Comparison of ENCODE assay signal across 14 cellular contexts in the genomic region with DNA sequence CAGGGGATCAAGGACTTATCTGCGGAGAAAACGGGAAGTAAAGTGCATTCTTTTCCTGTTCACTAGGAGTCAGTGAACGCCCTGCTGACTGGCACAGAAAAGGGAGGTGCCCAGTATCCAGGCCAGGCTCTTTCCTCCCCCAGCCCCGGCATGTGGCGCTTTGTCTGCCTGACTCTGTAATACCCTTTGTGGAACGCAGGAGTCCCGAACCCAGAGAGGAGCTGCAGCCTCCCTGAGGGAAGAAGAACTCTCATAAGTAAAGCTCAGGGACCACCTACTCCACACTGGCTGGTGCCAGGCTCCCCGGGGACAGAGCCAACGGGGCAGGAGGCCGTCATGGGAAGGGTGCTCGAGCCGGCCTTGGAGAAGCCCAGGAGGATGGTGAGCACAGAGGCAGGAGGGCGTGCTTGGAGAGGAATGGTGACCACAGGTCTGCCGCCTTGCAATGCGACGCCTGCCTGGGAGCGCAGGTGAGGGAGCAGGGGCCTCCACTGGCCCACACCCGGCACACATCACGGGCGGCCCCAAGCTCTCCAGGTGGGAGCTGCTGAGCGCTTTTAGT. TPM values are rescaled to one million over a fixed set of nuclear protein-coding genes. Genes with fewer than 3 reads are reported as not detected.
DNase-seq lines count a peak whose midpoint lies in the region; ATAC-seq and TF ChIP-seq lines count a peak whose summit lies in the region.
"Had no signal": no experiment of that assay in that cellular context is flagged by ENCODE, and none has a peak within 500 bp of the region (broad histone marks: within the 10 kb centered on the region; RNA-seq: fewer than 3 reads in every experiment).

No MANE protein-coding gene starts in this region.

- H3K9me3 Mint-ChIP-seq in osteocyte (ENCODE audit: unreplicated experiment), result peaks cover 7% of the 10 kb centered on the region
- H3K9me3 Mint-ChIP-seq in activated naive CD8-positive, alpha-beta T cell treated with anti-CD3 and anti-CD28 coated beads for 36 hours, result peaks cover 8% of the 10 kb centered on the region

- no CpG with 5 or more reads among the region's 21 CpGs for WGBS in gastroesophageal sphincter (ENCODE audit: low coverage in 1 of 2), 2 donors

- TF ChIP-seq POLR2A in Peyer's patch (IDR thresholded peaks at IDR 0.05) (no peak), gastroesophageal sphincter (IDR thresholded peaks at IDR 0.05) (no peak)

- peaks cover 0 to 3% (median 0%) of the 10 kb centered on the region in 4 donors for H3K9me3 ChIP-seq in Peyer's patch
- H3K9me3 ChIP-seq in gastroesophageal sphincter, result no peaks in the 10 kb centered on the region

- TF ChIP-seq CTCF in Peyer's patch (IDR thresholded peaks at IDR 0.05), result peak in 3 of 6 experiments; percentile 56 to 61 (median 60)
- TF ChIP-seq CTCF in gastroesophageal sphincter (IDR thresholded peaks at IDR 0.05), result no peak
- peak; percentile 29 for TF ChIP-seq CTCF in osteocyte (IDR thresholded peaks at IDR 0.05)

- no peak overlapping the region for H3K27ac Mint-ChIP-seq in osteocyte (ENCODE audit: unreplicated experiment)
- no peak overlapping the region for H3K27ac Mint-ChIP-seq in activated naive CD8-positive, alpha-beta T cell treated with anti-CD3 and anti-CD28 coated beads for 36 hours
- H3K27ac Mint-ChIP-seq: activated naive CD4-positive, alpha-beta T cell treated with anti-CD3 and anti-CD28 coated beads for 36 hours had no signal

- H3K4me1 Mint-ChIP-seq in osteocyte (ENCODE audit: unreplicated experiment), result peaks cover 47% of the 10 kb centered on the region
- H3K4me1 Mint-ChIP-seq in activated naive CD8-positive, alpha-beta T cell treated with anti-CD3 and anti-CD28 coated beads for 36 hours, result peaks cover 6% of the 10 kb centered on the region

- H3K27me3 Mint-ChIP-seq in osteocyte (ENCODE audit: unreplicated experiment), result no peaks in the 10 kb centered on the region
- H3K27me3 Mint-ChIP-seq in activated naive CD8-positive, alpha-beta T cell treated with anti-CD3 and anti-CD28 coated beads for 36 hours, result peaks cover 3% of the 10 kb centered on the region

- CTCF ChIA-PET in HEK293T (lab: Yijun Ruan, JAX), result no interaction called here

- TF ChIP-seq EP300 in gastroesophageal sphincter (IDR thresholded peaks at IDR 0.05), result no peak

- peak overlapping the region; percentile 14 for H3K4me3 Mint-ChIP-seq in osteocyte (ENCODE audit: unreplicated experiment)
- no peak overlapping the region for H3K4me3 Mint-ChIP-seq in activated naive CD8-positive, alpha-beta T cell treated with anti-CD3 and anti-CD28 coated beads for 36 hours
- H3K4me3 Mint-ChIP-seq: activated naive CD4-positive, alpha-beta T cell treated with anti-CD3 and anti-CD28 coated beads for 36 hours; immature natural killer cell had no signal

- H3K4me3 ChIP-seq in Peyer's patch (peak overlapping the region in 1 of 4 donors; percentile 7), gastroesophageal sphincter (no peak overlapping the region)

- H3K27me3 ChIP-seq in Peyer's patch, result no peaks in the 10 kb centered on the region
- no peaks in the 10 kb centered on the region for H3K27me3 ChIP-seq in gastroesophageal sphincter

- POLR2A ChIA-PET in HEK293T (lab: Yijun Ruan, JAX), result no interaction called here

- no peaks in the 10 kb centered on the region for H3K36me3 ChIP-seq in Peyer's patch
- H3K36me3 ChIP-seq in gastroesophageal sphincter, result no peaks in the 10 kb centered on the region

- H3K4me1 ChIP-seq in Peyer's patch, result peaks cover 0 to 53% (median 43%) of the 10 kb centered on the region in 4 donors
- peaks cover 0 to 56% (median 18%) of the 10 kb centered on the region in 3 donors for H3K4me1 ChIP-seq in gastroesophageal sphincter

- H3K27ac ChIP-seq in Peyer's patch, result peak overlapping the region in 2 of 4 donors; percentile 62 to 72
- H3K27ac ChIP-seq in gastroesophageal sphincter, result no peak overlapping the region

- peak; percentile 74 for ATAC-seq in gastroesophageal sphincter
- ATAC-seq: Panc1, sciatic nerve had no signal

- DNase-seq in GF-D8 (lab: John Stamatoyannopoulos, UW), result peak; percentile 52
- DNase-seq in Peyer's patch, result peak in 2 of 3 donors; percentile 71
- DNase-seq in osteocyte (ENCODE audit: extremely low spot score, unreplicated experiment), result no peak
- no peak for DNase-seq in iPS-NIHi7 (ENCODE audit: extremely low spot score)
- no peak for DNase-seq in activated naive CD8-positive, alpha-beta T cell treated with anti-CD3 and anti-CD28 coated beads for 36 hours
- no peak for DNase-seq in HEK293T (ENCODE audit: extremely low spot score)
- no peak for DNase-seq in ureter (ENCODE audit: low spot score)
- DNase-seq: activated CD4-positive, alpha-beta T cell treated with anti-CD3 and anti-CD28 coated beads, Interleukin-2, amount 50 U/mL, for 1 hour; activated naive CD4-positive, alpha-beta T cell treated with anti-CD3 and anti-CD28 coated beads for 36 hours; immature natural killer cell; NCI-H1092 had no signal

- H3K36me3 Mint-ChIP-seq in osteocyte (ENCODE audit: unreplicated experiment), result peaks cover 3% of the 10 kb centered on the region
- H3K36me3 Mint-ChIP-seq in activated naive CD8-positive, alpha-beta T cell treated with anti-CD3 and anti-CD28 coated beads for 36 hours, result no peaks in the 10 kb centered on the region

TF ChIP-seq in HEK293T, 16 proteins besides CTCF, POLR2A, EP300 and RAD21:
- TF ChIP-seq ELF4 (IDR thresholded peaks at IDR 0.05), result no peak
- TF ChIP-seq LEF1 (IDR thresholded peaks at IDR 0.05; ENCODE audit: borderline replicate concordance), result no peak
- no peak for TF ChIP-seq PKNOX1 (IDR thresholded peaks at IDR 0.05)
- TF ChIP-seq SP1 (IDR thresholded peaks at IDR 0.05), result no peak
- no peak for TF ChIP-seq HDGF (IDR thresholded peaks at IDR 0.05; ENCODE audit: borderline replicate concordance)
- TF ChIP-seq ZNF384 (IDR thresholded peaks at IDR 0.05), result no peak
- TF ChIP-seq TARDBP (IDR thresholded peaks at IDR 0.05), result no peak
- no peak for TF ChIP-seq L3MBTL2 (conservative IDR thresholded peaks at IDR 0.05)
- no peak for TF ChIP-seq ARNT (IDR thresholded peaks at IDR 0.05)
- no peak for TF ChIP-seq CTBP1 (IDR thresholded peaks at IDR 0.05; ENCODE audit: borderline replicate concordance)
- no peak for TF ChIP-seq SUZ12 (IDR thresholded peaks at IDR 0.05)
- no peak for TF ChIP-seq FOXM1 (IDR thresholded peaks at IDR 0.05; ENCODE audit: borderline replicate concordance)
- TF ChIP-seq FOXK2 (IDR thresholded peaks at IDR 0.05), result no peak
- TF ChIP-seq BHLHE40 (IDR thresholded peaks at IDR 0.05; ENCODE audit: borderline replicate concordance), result no peak
- no peak for TF ChIP-seq FOXA1 (IDR thresholded peaks at IDR 0.05)
- TF ChIP-seq NFRKB (IDR thresholded peaks at IDR 0.05), result no peak

RNA-seq across cellular contexts. Expression of gene VAV2, which starts 31.5 kb away (rescaled TPM):
- total RNA-seq in Peyer's patch, result 10 to 100 TPM; 47.9 to 61.8 (median 58.9) TPM
- 10 to 100 TPM in 1 of 4 donors, 1 to 10 TPM in 3; 7.7 to 16.8 (median 8.9) TPM for total RNA-seq in gastroesophageal sphincter
- 21.5 and 24.4 TPM in 2 replicates for total RNA-seq in osteocyte
- 1 to 10 TPM; 4.2 TPM for total RNA-seq in activated naive CD8-positive, alpha-beta T cell treated with anti-CD3 and anti-CD28 coated beads for 36 hours
- total RNA-seq in ureter, result 38.9 TPM

Comparison
In these comparisons a context has a peak if more than half of its experiments do, and no peak if none do; other contexts are left out.
1. DNase-seq: peak in GF-D8 (single experiment) and Peyer's patch (2 of 3); none in osteocyte (single experiment), iPS-NIHi7 (single experiment), activated naive CD8-positive, alpha-beta T cell treated with anti-CD3 and anti-CD28 coated beads for 36 hours (single experiment), HEK293T (single experiment) and ureter (single experiment).